Comparison of ENCODE assay signal across 1 cellular context in the genomic region with DNA sequence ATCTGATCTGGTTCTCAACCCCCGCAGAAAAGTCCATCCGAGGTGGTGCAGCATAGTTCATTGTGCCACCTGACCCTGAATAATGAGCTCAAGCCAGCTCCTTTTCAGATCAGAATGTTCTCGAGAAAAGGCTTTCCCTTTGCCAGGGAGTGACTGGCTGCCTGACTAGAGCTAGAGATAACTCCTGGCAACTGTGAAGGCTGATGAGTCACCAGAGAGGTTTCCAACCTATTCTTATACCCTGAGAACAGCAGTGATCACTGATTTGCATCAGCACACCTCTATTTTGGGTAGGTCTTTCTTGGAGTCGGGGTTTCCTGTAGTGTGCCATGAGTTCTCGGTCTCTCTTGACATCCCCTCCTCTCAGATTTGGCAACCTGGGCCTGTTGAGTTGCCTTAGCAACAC.
TF ChIP-seq lines count a peak whose summit lies in the region.

No MANE protein-coding gene starts in this region.

TF ChIP-seq in HepG2, 621 proteins besides CTCF, POLR2A, EP300 and RAD21 (continued from another document):
- no peak for TF ChIP-seq ZFP36L1 (CRISPR knock-in tag; IDR thresholded peaks at IDR 0.05)
- no peak for TF ChIP-seq FOXP1 (IDR thresholded peaks at IDR 0.05)
- no peak for TF ChIP-seq FOXP1 (CRISPR knock-in tag; IDR thresholded peaks at IDR 0.05)
- TF ChIP-seq SMC3 (IDR thresholded peaks at IDR 0.05; ENCODE audit: low read length) = no peak
- TF ChIP-seq DMAP1 (CRISPR knock-in tag; IDR thresholded peaks at IDR 0.05) = no peak
- TF ChIP-seq, protein P1, sequence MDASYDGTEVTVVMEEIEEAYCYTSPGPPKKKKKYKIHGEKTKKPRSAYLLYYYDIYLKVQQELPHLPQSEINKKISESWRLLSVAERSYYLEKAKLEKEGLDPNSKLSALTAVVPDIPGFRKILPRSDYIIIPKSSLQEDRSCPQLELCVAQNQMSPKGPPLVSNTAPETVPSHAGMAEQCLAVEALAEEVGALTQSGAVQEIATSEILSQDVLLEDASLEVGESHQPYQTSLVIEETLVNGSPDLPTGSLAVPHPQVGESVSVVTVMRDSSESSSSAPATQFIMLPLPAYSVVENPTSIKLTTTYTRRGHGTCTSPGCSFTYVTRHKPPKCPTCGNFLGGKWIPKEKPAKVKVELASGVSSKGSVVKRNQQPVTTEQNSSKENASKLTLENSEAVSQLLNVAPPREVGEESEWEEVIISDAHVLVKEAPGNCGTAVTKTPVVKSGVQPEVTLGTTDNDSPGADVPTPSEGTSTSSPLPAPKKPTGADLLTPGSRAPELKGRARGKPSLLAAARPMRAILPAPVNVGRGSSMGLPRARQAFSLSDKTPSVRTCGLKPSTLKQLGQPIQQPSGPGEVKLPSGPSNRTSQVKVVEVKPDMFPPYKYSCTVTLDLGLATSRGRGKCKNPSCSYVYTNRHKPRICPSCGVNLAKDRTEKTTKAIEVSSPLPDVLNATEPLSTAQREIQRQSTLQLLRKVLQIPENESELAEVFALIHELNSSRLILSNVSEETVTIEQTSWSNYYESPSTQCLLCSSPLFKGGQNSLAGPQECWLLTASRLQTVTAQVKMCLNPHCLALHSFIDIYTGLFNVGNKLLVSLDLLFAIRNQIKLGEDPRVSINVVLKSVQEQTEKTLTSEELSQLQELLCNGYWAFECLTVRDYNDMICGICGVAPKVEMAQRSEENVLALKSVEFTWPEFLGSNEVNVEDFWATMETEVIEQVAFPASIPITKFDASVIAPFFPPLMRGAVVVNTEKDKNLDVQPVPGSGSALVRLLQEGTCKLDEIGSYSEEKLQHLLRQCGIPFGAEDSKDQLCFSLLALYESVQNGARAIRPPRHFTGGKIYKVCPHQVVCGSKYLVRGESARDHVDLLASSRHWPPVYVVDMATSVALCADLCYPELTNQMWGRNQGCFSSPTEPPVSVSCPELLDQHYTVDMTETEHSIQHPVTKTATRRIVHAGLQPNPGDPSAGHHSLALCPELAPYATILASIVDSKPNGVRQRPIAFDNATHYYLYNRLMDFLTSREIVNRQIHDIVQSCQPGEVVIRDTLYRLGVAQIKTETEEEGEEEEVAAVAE (CRISPR knock-in tag; IDR thresholded peaks at IDR 0.05; ENCODE audit: borderline replicate concordance) = no peak
- TF ChIP-seq ZFX (CRISPR knock-in tag; IDR thresholded peaks at IDR 0.05; ENCODE audit: low read depth) = no peak
